Comparison of ENCODE assay signal across 22 cellular contexts in genomic region chr22:23952794-23953405, GRCh38. TPM values are rescaled to one million over a fixed set of nuclear protein-coding genes. Genes with fewer than 3 reads are reported as not detected.
"Had no signal": no experiment of that assay in that cellular context is flagged by ENCODE, and none has a peak within 500 bp of the region (broad histone marks: within the 10 kb centered on the region; RNA-seq: fewer than 3 reads in every experiment).

No MANE protein-coding gene starts in this region.

RNA-seq across cellular contexts. Expression of gene GSTT2B, which starts 8.1 kb away (rescaled TPM):
- total RNA-seq: naive thymus-derived CD8-positive, alpha-beta T cell; smooth muscle cell; vagina had no signal
- polyA plus RNA-seq: naive thymus-derived CD8-positive, alpha-beta T cell had no signal

RNA-seq across cellular contexts. Expression of gene DDTL, which starts 13.8 kb away (rescaled TPM):
- total RNA-seq: hepatocyte; naive thymus-derived CD8-positive, alpha-beta T cell; smooth muscle cell; temporal lobe; vagina had no signal

RNA-seq across cellular contexts. Expression of gene GSTT2, which starts 27.0 kb away (rescaled TPM):
- total RNA-seq: hepatocyte; naive thymus-derived CD8-positive, alpha-beta T cell; omental fat pad; skeletal muscle tissue; temporal lobe; urinary bladder; vagina had no signal
- polyA plus RNA-seq: hepatocyte; naive thymus-derived CD8-positive, alpha-beta T cell had no signal

RNA-seq across cellular contexts. Expression of gene GSTT4, which starts 52.4 kb away (rescaled TPM):
- total RNA-seq: heart right ventricle; hepatocyte; kidney epithelial cell; left ventricle myocardium inferior; lower leg skin; lung; mucosa of gallbladder; naive thymus-derived CD8-positive, alpha-beta T cell; omental fat pad; pancreas; pulmonary artery endothelial cell; renal cortical epithelial cell; right atrium auricular region; right lobe of liver; skeletal muscle tissue; smooth muscle cell; temporal lobe; tibial nerve; upper lobe of left lung; urinary bladder; vagina had no signal
- polyA plus RNA-seq: heart right ventricle; hepatocyte; lung; naive thymus-derived CD8-positive, alpha-beta T cell; pancreas; smooth muscle cell; thymus; urinary bladder had no signal
